ENCODE assay signal across 1 cellular context in genomic region chr13:97109841-97110492, GRCh38.
A peak's percentile ranks its signal among the peaks of the same experiment; 100 is the strongest.
TF ChIP-seq lines count a peak whose summit lies in the region.

No MANE protein-coding gene starts in this region.

TF ChIP-seq in IMR-90, 13 proteins besides CTCF, POLR2A, EP300 and RAD21:
- TF ChIP-seq MXI1 (IDR thresholded peaks at IDR 0.05; ENCODE audit: borderline replicate concordance, low read depth, low read length) (peak; percentile 77), RCOR1 (IDR thresholded peaks at IDR 0.05; ENCODE audit: insufficient replicate concordance, low read length) (no peak), SMC3 (IDR thresholded peaks at IDR 0.05; ENCODE audit: low read depth, low read length) (peak; percentile 98), USF2 (IDR thresholded peaks at IDR 0.05; ENCODE audit: low read depth, low read length) (no peak), NFE2L2 (IDR thresholded peaks at IDR 0.05; ENCODE audit: low read depth, low read length) (no peak), MAFK (IDR thresholded peaks at IDR 0.05; ENCODE audit: low read depth, low read length) (no peak), CEBPB (IDR thresholded peaks at IDR 0.05; ENCODE audit: low read depth, low read length) (peak; percentile 83), ELK1 (IDR thresholded peaks at IDR 0.05; ENCODE audit: borderline replicate concordance, low read depth, low read length) (no peak), BHLHE40 (IDR thresholded peaks at IDR 0.05; ENCODE audit: low read depth, low read length) (no peak; the same call in 1 of the 2 replicates), CHD1 (IDR thresholded peaks at IDR 0.05; ENCODE audit: low read depth, low read length) (no peak), RFX5 (IDR thresholded peaks at IDR 0.05; ENCODE audit: low read depth, low read length) (no peak), MAZ (IDR thresholded peaks at IDR 0.05; ENCODE audit: borderline replicate concordance, low read depth, low read length) (peak; percentile 44; the same call in 1 of the 2 replicates), FOS (IDR thresholded peaks at IDR 0.05; ENCODE audit: low read depth, low read length) (peak; percentile 49)
TF ChIP-seq in IMR-90: peak in this region for 5.
